ENCODE assay signal across 8 cellular contexts in the genomic region with DNA sequence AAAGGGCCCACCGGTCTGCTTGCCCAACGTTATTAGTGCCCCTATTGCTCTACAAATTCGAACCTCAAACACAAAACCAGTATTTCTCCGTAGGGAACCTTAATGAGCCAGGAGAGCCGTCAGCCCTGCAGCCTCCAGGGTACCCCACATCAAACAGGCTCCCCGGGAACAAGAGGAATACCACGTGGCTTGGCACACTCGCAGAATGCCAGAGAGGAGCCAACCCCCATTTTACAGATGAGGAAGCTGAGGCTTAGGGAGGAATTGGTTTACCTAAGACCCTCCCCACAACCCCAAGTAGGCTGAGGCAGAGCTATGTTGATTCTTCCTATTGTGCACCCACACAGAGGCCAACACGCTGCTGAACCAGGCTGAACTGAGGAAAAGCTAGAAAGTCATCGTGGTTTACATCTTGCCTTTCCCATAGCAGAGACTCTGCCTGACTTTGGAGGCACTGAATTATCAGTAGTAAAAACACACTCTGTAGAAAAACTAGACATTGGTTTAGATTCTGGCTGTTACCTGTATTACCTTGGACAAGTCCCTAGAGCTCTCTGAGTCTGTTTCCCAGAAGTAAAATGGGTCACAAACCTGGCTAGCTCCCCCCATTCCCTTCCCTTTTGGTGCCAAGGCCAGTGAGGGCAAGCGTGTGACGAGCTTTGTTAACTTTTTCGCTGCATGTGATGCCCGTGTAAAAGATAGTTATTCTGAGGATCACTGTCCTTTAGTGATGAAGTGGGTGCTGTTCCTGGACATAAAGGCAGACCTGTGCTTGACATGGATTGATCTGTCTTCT. TPM values are rescaled to one million over a fixed set of nuclear protein-coding genes. Genes with fewer than 3 reads are reported as not detected.
DNase-seq lines count a peak whose midpoint lies in the region; ATAC-seq and TF ChIP-seq lines count a peak whose summit lies in the region.

No MANE protein-coding gene starts in this region.

- peaks cover 21% of the 10 kb centered on the region for H4K20me1 ChIP-seq in Karpas-422 (ENCODE audit: insufficient read depth, low read depth, low read length)

- peak overlapping the region; percentile 82 to 94 (median 90) for H3K27ac Mint-ChIP-seq in CD14-positive monocyte

- no peak overlapping the region for H2AFZ ChIP-seq in Karpas-422 (ENCODE audit: low read length)

- H3K9me3 ChIP-seq in Karpas-422 (ENCODE audit: low read length): no peaks in the 10 kb centered on the region
- no peaks in the 10 kb centered on the region for H3K9me3 ChIP-seq in muscle layer of duodenum (ENCODE audit: control insufficient read depth in 1 of 2, low read length in 2 of 2)

- H3K27ac ChIP-seq in Karpas-422 (ENCODE audit: low read length) (peak overlapping the region; percentile 72), caudate nucleus (ENCODE audit: low read depth, low read length) (peak overlapping the region; percentile 82), muscle layer of duodenum (ENCODE audit: low read length) (peak overlapping the region; percentile 91)

- H3K79me2 ChIP-seq in Karpas-422 (ENCODE audit: low read length): peaks cover 58% of the 10 kb centered on the region

- peak overlapping the region; percentile 94 for H3K9ac ChIP-seq in Karpas-422 (ENCODE audit: low read length)

- H3K27me3 ChIP-seq in Karpas-422 (ENCODE audit: low read length) (no peaks in the 10 kb centered on the region), muscle layer of duodenum (ENCODE audit: low read depth, low read length) (no peaks in the 10 kb centered on the region)

- DNase-seq in CD14-positive monocyte (ENCODE audit: low spot score): no peak
- peak; percentile 60 for DNase-seq in Karpas-422
- peak in 3 of 61 donors; percentile 13 to 54 (median 29) for DNase-seq in caudate nucleus (lab: John Stamatoyannopoulos, UW)
- DNase-seq in central memory CD4-positive, alpha-beta T cell: no peak
- DNase-seq in hepatic stellate cell (ENCODE audit: low spot score): no peak
- no peak for DNase-seq in SKM-1 treated with dmso at 0.1 percent for 144 hours (lab: John Stamatoyannopoulos, UW; ENCODE audit: unreplicated experiment)

- TF ChIP-seq CTCF in CD14-positive monocyte (IDR thresholded peaks at IDR 0.05): no peak

- peaks cover 0 to 2% (median 2%) of the 10 kb centered on the region in 3 donors for H3K27me3 Mint-ChIP-seq in CD14-positive monocyte (ENCODE audit: low read depth in 3 of 3)

- H3K9me2 ChIP-seq in Karpas-422 (replicated peaks; ENCODE audit: insufficient read depth, low read length): no peaks in the 10 kb centered on the region

- peak overlapping the region; percentile 90 for H3K4me2 ChIP-seq in Karpas-422 (ENCODE audit: low read depth, low read length, poor library complexity, severe bottlenecking)

- H3K36me3 ChIP-seq in Karpas-422 (ENCODE audit: insufficient read depth, low read length) (peaks cover 16% of the 10 kb centered on the region), muscle layer of duodenum (ENCODE audit: control insufficient read depth in 1 of 2, insufficient read depth in 2 of 2, low read length in 2 of 2) (peaks cover 11 to 13% of the 10 kb centered on the region in 2 donors)

- H3K4me1 Mint-ChIP-seq in CD14-positive monocyte: peaks cover 39% of the 10 kb centered on the region

- intact Hi-C loops in CD14-positive monocyte (cut with micrococcal nuclease): no loop called here

- no peak for ATAC-seq in HG03159 (IDR thresholded peaks at IDR 0.05; ENCODE audit: unreplicated experiment)

- peaks cover 45% of the 10 kb centered on the region for H3K4me1 ChIP-seq in Karpas-422 (ENCODE audit: low read length)
- peaks cover 8 to 16% of the 10 kb centered on the region in 2 donors for H3K4me1 ChIP-seq in muscle layer of duodenum (ENCODE audit: control insufficient read depth in 1 of 2, insufficient read depth in 2 of 2, low read length in 2 of 2)

- H3K9me3 Mint-ChIP-seq in CD14-positive monocyte: no peaks in the 10 kb centered on the region

- H3K4me3 ChIP-seq in Karpas-422 (ENCODE audit: low read length): peak overlapping the region; percentile 96
- H3K4me3 ChIP-seq in muscle layer of duodenum (ENCODE audit: low read depth in 1 of 2, low read length in 2 of 2): peak overlapping the region; percentile 89 to 92

- H3K4me3 Mint-ChIP-seq in CD14-positive monocyte: peak overlapping the region; percentile 91 to 96

- peaks cover 24 to 27% of the 10 kb centered on the region in 2 donors for H3K36me3 Mint-ChIP-seq in CD14-positive monocyte

RNA-seq across cellular contexts. Expression of gene TKFC, which starts 0.8 kb away (rescaled TPM):
- 10 to 100 TPM; 29.5 to 29.6 TPM for polyA plus RNA-seq in CD14-positive monocyte
- 72.6 and 92.4 TPM in 2 replicates for total RNA-seq in Karpas-422 (2014; rRNA removed; shearing (Covaris generic); ENCODE audit: low replicate concordance)

RNA-seq across cellular contexts. Expression of gene DDB1, which starts 0.9 kb away (rescaled TPM):
- polyA plus RNA-seq in CD14-positive monocyte: 10 to 100 TPM; 86.6 to 97.2 TPM
- 100 and 163 TPM in 2 replicates for total RNA-seq in Karpas-422 (2014; rRNA removed; shearing (Covaris generic); ENCODE audit: low replicate concordance)

RNA-seq across cellular contexts. Expression of gene CYB561A3, which starts 27.8 kb away (rescaled TPM):
- polyA plus RNA-seq in CD14-positive monocyte: 100 to 1,000 TPM; 112 TPM
- 43.8 and 51.3 TPM in 2 replicates for total RNA-seq in Karpas-422 (2014; rRNA removed; shearing (Covaris generic); ENCODE audit: low replicate concordance)

RNA-seq across cellular contexts. Expression of gene TMEM138, which starts 28.3 kb away (rescaled TPM):
- polyA plus RNA-seq in CD14-positive monocyte: 10 to 100 TPM; 34.5 to 50.7 TPM
- 27.2 and 70.3 TPM in 2 replicates for total RNA-seq in Karpas-422 (2014; rRNA removed; shearing (Covaris generic); ENCODE audit: low replicate concordance)

RNA-seq across cellular contexts. Expression of gene VWCE, which starts 38.7 kb away (rescaled TPM):
- under 1 TPM in 1 of 2 donors, not detected in 1; 0.05 TPM for polyA plus RNA-seq in CD14-positive monocyte
- total RNA-seq in Karpas-422 (2014; rRNA removed; shearing (Covaris generic); ENCODE audit: low replicate concordance): 0.07 and 0.32 TPM in 2 replicates
